In genomic region chr12:68932701-68933563, GRCh38 we compare ENCODE assay signal across 7 cellular contexts. TPM values are rescaled to one million over a fixed set of nuclear protein-coding genes. Genes with fewer than 3 reads are reported as not detected.
DNase-seq lines count a peak whose midpoint lies in the region; ATAC-seq lines count a peak whose summit lies in the region.

Gene CPM, minus strand, starts transcription at chr12:68933171. Its CDS starts 334 bp downstream, at chr12:68932837.

- no peaks in the 10 kb centered on the region for H3K36me3 Mint-ChIP-seq in activated CD8-positive, alpha-beta T cell treated with anti-CD3 and anti-CD28 coated beads, Interleukin-2, amount 10 ng/mL, durations not matched to agents 7 days and 5 days (ENCODE audit: low read depth)
- H3K36me3 Mint-ChIP-seq in memory B cell = no peaks in the 10 kb centered on the region

- ATAC-seq in GM18858 (IDR thresholded peaks at IDR 0.05; ENCODE audit: unreplicated experiment) (peak; percentile 86), HG02870 (IDR thresholded peaks at IDR 0.05; ENCODE audit: unreplicated experiment) (peak; percentile 85), memory B cell (ENCODE audit: low read depth) (peak; percentile 94)
- peak; percentile 99 for ATAC-seq in activated CD8-positive, alpha-beta T cell treated with anti-CD3 and anti-CD28 coated beads, Interleukin-2, amount 10 ng/mL, durations not matched to agents 7 days and 5 days

- no peaks in the 10 kb centered on the region for H3K9me3 Mint-ChIP-seq in activated CD8-positive, alpha-beta T cell treated with anti-CD3 and anti-CD28 coated beads, Interleukin-2, amount 10 ng/mL, durations not matched to agents 7 days and 5 days (ENCODE audit: insufficient read depth)
- no peaks in the 10 kb centered on the region for H3K9me3 Mint-ChIP-seq in memory B cell

- H3K4me1 Mint-ChIP-seq in activated CD8-positive, alpha-beta T cell treated with anti-CD3 and anti-CD28 coated beads, Interleukin-2, amount 10 ng/mL, durations not matched to agents 7 days and 5 days (ENCODE audit: low read depth) = peaks cover 13% of the 10 kb centered on the region
- H3K4me1 Mint-ChIP-seq in memory B cell = peaks cover 8% of the 10 kb centered on the region

- peaks cover 33% of the 10 kb centered on the region for H3K27me3 Mint-ChIP-seq in activated CD8-positive, alpha-beta T cell treated with anti-CD3 and anti-CD28 coated beads, Interleukin-2, amount 10 ng/mL, durations not matched to agents 7 days and 5 days (ENCODE audit: low read depth)
- peaks cover 2% of the 10 kb centered on the region for H3K27me3 Mint-ChIP-seq in memory B cell

- CTCF ChIA-PET in activated CD8-positive, alpha-beta T cell treated with anti-CD3 and anti-CD28 coated beads, Interleukin-2, amount 10 ng/mL, durations not matched to agents 7 days and 5 days (lab: Charles Lee) = interaction anchor here (0.8 to 1.0 kb wide), 2 partner anchors 9 to 137 kb away, joined by 3 read pairs; no protein-coding TSS in a partner anchor

- peak within 1 kb of the TSS; percentile 72 for H3K4me3 Mint-ChIP-seq in activated CD8-positive, alpha-beta T cell treated with anti-CD3 and anti-CD28 coated beads, Interleukin-2, amount 10 ng/mL, durations not matched to agents 7 days and 5 days
- peak within 1 kb of the TSS; percentile 89 for H3K4me3 Mint-ChIP-seq in memory B cell

- DNase-seq in NCI-H460 (ENCODE audit: extremely low read depth, low read depth) = peak; percentile 41
- DNase-seq in activated CD8-positive, alpha-beta T cell treated with anti-CD3 and anti-CD28 coated beads, Interleukin-2, amount 10 ng/mL, durations not matched to agents 7 days and 5 days = peak; percentile 73
- DNase-seq in effector CD8-positive, alpha-beta T cell (lab: John Stamatoyannopoulos, UW) = peak; percentile 52
- DNase-seq in memory B cell (ENCODE audit: low spot score in 2 of 2) = peak; percentile 55 to 64
- peak; percentile 53 to 62 (median 54) for DNase-seq in stimulated activated CD4-positive, alpha-beta T cell treated with anti-CD3 and anti-CD28 coated beads, TNF-alpha, amount 100 ng/mL, for 4 hours (ENCODE audit: low read depth in 3 of 3)

- POLR2A ChIA-PET in activated CD8-positive, alpha-beta T cell treated with anti-CD3 and anti-CD28 coated beads, Interleukin-2, amount 10 ng/mL, durations not matched to agents 7 days and 5 days (lab: Charles Lee) = interaction anchor here (0.6 kb wide), 1 partner anchor 309 kb away, joined by 3 read pairs; no protein-coding TSS in a partner anchor

- no peak within 1 kb of the TSS for H3K27ac Mint-ChIP-seq in activated CD8-positive, alpha-beta T cell treated with anti-CD3 and anti-CD28 coated beads, Interleukin-2, amount 10 ng/mL, durations not matched to agents 7 days and 5 days
- no peak within 1 kb of the TSS for H3K27ac Mint-ChIP-seq in memory B cell

RNA-seq across cellular contexts. Expression of gene CPM, which starts in this region (rescaled TPM):
- 1.4 and 2.7 TPM in 2 replicates for total RNA-seq in NCI-H460 (2014; rRNA removed; shearing (Covaris generic))
- 0.20 TPM in 1 of 2 replicates, not detected in the other for polyA plus RNA-seq in NCI-H460 (2014; cell fraction: nucleus; rRNA removed)
- total RNA-seq in activated CD8-positive, alpha-beta T cell treated with anti-CD3 and anti-CD28 coated beads, Interleukin-2, amount 10 ng/mL, durations not matched to agents 7 days and 5 days = under 1 TPM; 0.34 to 0.58 TPM

Comparison
In these comparisons a context has a peak if more than half of its experiments do, and no peak if none do; other contexts are left out.
1. Peak in every context shown above with its lines: DNase-seq and ATAC-seq.
2. Peak in DNase-seq and ATAC-seq in activated CD8-positive, alpha-beta T cell treated with anti-CD3 and anti-CD28 coated beads, Interleukin-2, amount 10 ng/mL, durations not matched to agents 7 days and 5 days; RNA of the gene not detected or under 1 TPM.